In the genomic region with DNA sequence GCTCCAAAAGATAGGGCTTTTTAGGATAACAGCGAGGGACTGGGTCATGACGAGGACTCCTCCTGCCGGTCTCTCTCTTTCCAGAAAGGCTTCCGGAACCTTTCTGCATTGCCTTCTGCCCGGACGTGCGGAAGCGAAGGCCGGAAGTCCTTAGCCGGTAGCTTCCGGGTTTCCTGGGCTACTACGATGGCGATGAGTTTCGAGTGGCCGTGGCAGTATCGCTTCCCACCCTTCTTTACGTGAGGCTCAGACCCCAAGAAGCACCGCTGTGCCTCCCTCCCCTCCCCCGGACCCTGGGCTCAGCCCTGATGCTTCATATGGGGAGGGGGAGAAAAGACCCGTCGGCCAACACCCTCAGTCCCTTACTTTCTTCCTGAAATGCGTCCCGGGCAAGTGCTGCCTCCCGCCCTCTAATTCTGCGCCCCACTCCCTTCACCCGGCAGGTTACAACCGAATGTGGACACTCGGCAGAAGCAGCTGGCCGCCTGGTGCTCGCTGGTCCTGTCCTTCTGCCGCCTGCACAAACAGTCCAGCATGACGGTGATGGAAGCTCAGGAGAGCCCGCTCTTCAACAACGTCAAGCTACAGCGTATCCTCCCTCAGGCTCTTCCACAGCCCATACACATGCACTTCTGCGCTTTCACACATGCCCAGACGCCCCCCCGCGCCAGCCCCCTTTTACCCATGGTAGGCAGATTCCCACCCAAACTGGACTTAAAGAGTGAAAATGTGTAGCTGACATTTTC, we compare ENCODE assay signal across 8 cellular contexts. TPM values are rescaled to one million over a fixed set of nuclear protein-coding genes. Genes with fewer than 3 reads are reported as not detected.
DNase-seq lines count a peak whose midpoint lies in the region; ATAC-seq and TF ChIP-seq lines count a peak whose summit lies in the region.

VPS25 (plus strand) TSS at position 160 of the 746 bp plus-strand sequence; CDS start at position 187, 27 bp downstream.

- DNase-seq in M059J (ENCODE audit: low read depth) (peak; percentile 84), SIG-M5 (lab: John Stamatoyannopoulos, UW) (peak; percentile 16), foreskin fibroblast (peak; percentile 79 to 93), neural crest cell (ENCODE audit: low read depth, low spot score) (peak; percentile 75), stomach (peak; percentile 80)
- peak; percentile 91 for DNase-seq in activated effector memory CD4-positive, alpha-beta T cell treated with anti-CD3 and anti-CD28 coated beads, Interleukin-2, amount 50 U/mL, for 16 hours

- peaks cover 27% of the 10 kb centered on the region for H3K4me1 Mint-ChIP-seq in neural crest cell

- peak; percentile 65 for ATAC-seq in GM21367 (IDR thresholded peaks at IDR 0.05; ENCODE audit: unreplicated experiment)

- WGBS in stomach, 5 donors = 0 to 2% (median 1%) methylated on average over 36 to 39 of the region's 39 CpGs

- H4K20me1 ChIP-seq in BLaER1 = 0 out of 2 replicates have a peak, but pooled peaks cover 4% of the 10 kb centered on the region

- H3K9me3 ChIP-seq in BLaER1 = no peaks in the 10 kb centered on the region
- no peaks in the 10 kb centered on the region for H3K9me3 ChIP-seq in stomach

- H3K4me2 ChIP-seq in BLaER1 = peak within 1 kb of the TSS; percentile 67

- H3K9ac ChIP-seq in BLaER1 = peak within 1 kb of the TSS; percentile 77

- H3K27me3 Mint-ChIP-seq in neural crest cell (ENCODE audit: low read depth) = no peaks in the 10 kb centered on the region

- H3K36me3 ChIP-seq in BLaER1 (peaks cover 23% of the 10 kb centered on the region), stomach (peaks cover 35 to 37% (median 36%) of the 10 kb centered on the region in 4 donors)

- no peak for TF ChIP-seq EP300 in stomach (IDR thresholded peaks at IDR 0.05)

- no peaks in the 10 kb centered on the region for H3K9me3 Mint-ChIP-seq in neural crest cell

- peak within 1 kb of the TSS; percentile 98 for H3K4me3 Mint-ChIP-seq in neural crest cell

- H3K36me3 Mint-ChIP-seq in neural crest cell (ENCODE audit: low read depth) = no peaks in the 10 kb centered on the region

- H3K4me3 ChIP-seq in BLaER1 (peak within 1 kb of the TSS; percentile 72), foreskin fibroblast (ENCODE audit: low read depth in 1 of 2, low read length in 2 of 2) (peak within 1 kb of the TSS; percentile 94 to 99), stomach (peak within 1 kb of the TSS; percentile 72 to 82 (median 80))

- H3K27ac Mint-ChIP-seq in neural crest cell (ENCODE audit: unreplicated experiment) = peak within 1 kb of the TSS; percentile 99

- intact Hi-C loops in stomach (cut with DNase I; ENCODE audit: low total_unique reads) = no loop called here

- H3K27ac ChIP-seq in BLaER1 (peak within 1 kb of the TSS; percentile 66), stomach (peak within 1 kb of the TSS; percentile 86 to 92 (median 88))

- peak; percentile 23 for TF ChIP-seq CTCF in foreskin fibroblast (IDR thresholded peaks at IDR 0.05; ENCODE audit: low read depth, low read length)
- TF ChIP-seq CTCF in neural crest cell (conservative IDR thresholded peaks at IDR 0.05) = peak; percentile 29
- TF ChIP-seq CTCF in stomach (IDR thresholded peaks at IDR 0.05) = peak in 1 of 7 experiments; percentile 14

- peak in 1 of 4 donors; percentile 26 for TF ChIP-seq POLR2A in stomach (IDR thresholded peaks at IDR 0.05)

- H3K27me3 ChIP-seq in BLaER1 (peaks cover 23% of the 10 kb centered on the region), stomach (no peaks in the 10 kb centered on the region)

- H3K4me1 ChIP-seq in BLaER1 (peaks cover 27% of the 10 kb centered on the region), stomach (peaks cover 6 to 21% (median 20%) of the 10 kb centered on the region in 4 donors)

RNA-seq across cellular contexts. Expression of gene VPS25, which starts in this region (rescaled TPM):
- total RNA-seq in M059J (2014; rRNA removed; shearing (Covaris generic)) = 88.5 and 97.4 TPM in 2 replicates
- total RNA-seq in neural crest cell (83.7 and 88.7 TPM in 2 replicates), stomach (10 to 100 TPM in 3 of 5 donors, 1 to 10 TPM in 2; 4.1 to 66.5 (median 12.9) TPM)
- 10 to 100 TPM; 71.8 to 79.6 (median 75.5) TPM for polyA plus RNA-seq in stomach

Comparison
In these comparisons a context has a peak if more than half of its experiments do, and no peak if none do; other contexts are left out.
1. Peak in every context shown above with its lines: DNase-seq, ATAC-seq, H3K4me3 ChIP-seq and H3K27ac ChIP-seq.
2. DNase-seq: peak in every context shown above with its lines; median percentile 91 in activated effector memory CD4-positive, alpha-beta T cell treated with anti-CD3 and anti-CD28 coated beads, Interleukin-2, amount 50 U/mL, for 16 hours; 86 in foreskin fibroblast; 84 in M059J; 80 in stomach; 75 in neural crest cell; 16 in SIG-M5.